1 cellular context compared by ENCODE assay signal in the genomic region with DNA sequence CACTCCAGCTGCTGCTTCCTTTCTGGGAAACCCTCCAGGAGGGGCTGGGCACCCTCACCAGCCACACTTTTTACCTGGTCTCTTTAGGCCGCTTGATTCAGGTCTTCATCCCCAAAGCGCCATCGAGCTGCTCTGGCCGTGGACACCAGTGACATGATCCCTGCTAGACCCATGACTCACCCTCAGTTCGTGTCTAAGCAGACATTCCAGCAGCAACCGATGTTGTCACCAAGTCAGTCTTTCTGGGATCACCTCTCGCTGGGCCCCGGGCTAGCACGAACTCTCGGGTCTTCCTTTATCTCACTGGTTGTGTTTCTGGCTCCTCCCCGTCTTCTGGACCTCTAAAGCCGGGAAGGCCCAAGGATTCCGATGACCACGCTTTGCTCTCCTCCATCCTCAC.
TF ChIP-seq lines count a peak whose summit lies in the region.

No MANE protein-coding gene starts in this region.

TF ChIP-seq in K562, 482 proteins besides CTCF, POLR2A, EP300 and RAD21 (continued from another document):
- TF ChIP-seq, protein P1, sequence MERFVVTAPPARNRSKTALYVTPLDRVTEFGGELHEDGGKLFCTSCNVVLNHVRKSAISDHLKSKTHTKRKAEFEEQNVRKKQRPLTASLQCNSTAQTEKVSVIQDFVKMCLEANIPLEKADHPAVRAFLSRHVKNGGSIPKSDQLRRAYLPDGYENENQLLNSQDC (CRISPR knock-in tag; IDR thresholded peaks at IDR 0.05), result no peak
- TF ChIP-seq, protein P2, sequence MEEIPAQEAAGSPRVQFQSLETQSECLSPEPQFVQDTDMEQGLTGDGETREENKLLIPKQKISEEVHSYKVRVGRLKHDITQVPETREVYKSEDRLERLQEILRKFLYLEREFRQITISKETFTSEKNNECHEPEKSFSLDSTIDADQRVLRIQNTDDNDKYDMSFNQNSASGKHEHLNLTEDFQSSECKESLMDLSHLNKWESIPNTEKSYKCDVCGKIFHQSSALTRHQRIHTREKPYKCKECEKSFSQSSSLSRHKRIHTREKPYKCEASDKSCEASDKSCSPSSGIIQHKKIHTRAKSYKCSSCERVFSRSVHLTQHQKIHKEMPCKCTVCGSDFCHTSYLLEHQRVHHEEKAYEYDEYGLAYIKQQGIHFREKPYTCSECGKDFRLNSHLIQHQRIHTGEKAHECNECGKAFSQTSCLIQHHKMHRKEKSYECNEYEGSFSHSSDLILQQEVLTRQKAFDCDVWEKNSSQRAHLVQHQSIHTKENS (CRISPR knock-in tag; IDR thresholded peaks at IDR 0.05), result no peak
TF ChIP-seq in K562: peak in this region for 2.
